ENCODE assay signal across 1 cellular context in the genomic region with DNA sequence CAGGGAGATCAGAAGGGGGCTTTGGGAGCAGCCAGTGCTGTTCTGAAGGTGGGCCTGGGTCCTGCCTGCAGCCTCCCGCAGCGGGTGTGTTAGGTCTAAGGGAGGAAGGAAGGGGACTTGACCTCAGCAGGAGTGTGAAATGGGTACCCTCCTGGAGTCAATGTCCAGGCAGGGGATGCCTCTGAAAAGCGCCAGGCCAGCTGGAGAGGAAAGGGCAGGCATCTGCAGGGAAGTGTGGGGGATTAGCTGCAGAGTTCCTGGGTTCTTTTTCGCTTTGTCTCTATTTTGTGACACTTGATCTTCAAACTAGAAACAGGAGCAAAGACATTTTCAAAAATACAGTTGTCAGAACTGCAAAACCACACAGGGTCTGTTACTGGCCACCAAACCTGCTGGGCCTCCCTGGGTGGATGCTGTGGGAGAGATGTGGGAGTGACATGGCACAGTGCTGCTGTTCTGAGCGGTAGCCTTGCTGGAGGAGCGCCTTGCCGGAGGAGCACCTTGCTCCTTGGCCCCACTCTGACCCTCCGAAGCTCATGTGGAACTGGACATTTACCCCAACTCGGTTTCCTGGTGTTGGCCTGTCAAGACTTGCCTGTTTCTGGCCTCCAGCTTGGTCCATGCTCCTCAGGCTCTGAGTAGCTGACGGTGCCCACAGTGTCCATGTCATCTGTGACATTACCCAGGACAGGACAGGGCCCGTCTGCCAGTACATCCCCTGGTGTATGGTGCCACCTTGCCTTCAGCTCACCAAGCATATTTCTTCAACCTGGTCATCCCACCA.
TF ChIP-seq lines count a peak whose summit lies in the region.

No MANE protein-coding gene starts in this region.

TF ChIP-seq in IMR-90, 13 proteins besides CTCF, POLR2A, EP300 and RAD21:
- TF ChIP-seq MAFK (IDR thresholded peaks at IDR 0.05; ENCODE audit: low read depth, low read length) (no peak), CEBPB (IDR thresholded peaks at IDR 0.05; ENCODE audit: low read depth, low read length) (no peak), USF2 (IDR thresholded peaks at IDR 0.05; ENCODE audit: low read depth, low read length) (no peak), CHD1 (IDR thresholded peaks at IDR 0.05; ENCODE audit: low read depth, low read length) (no peak)
- TF ChIP-seq, protein P1, sequence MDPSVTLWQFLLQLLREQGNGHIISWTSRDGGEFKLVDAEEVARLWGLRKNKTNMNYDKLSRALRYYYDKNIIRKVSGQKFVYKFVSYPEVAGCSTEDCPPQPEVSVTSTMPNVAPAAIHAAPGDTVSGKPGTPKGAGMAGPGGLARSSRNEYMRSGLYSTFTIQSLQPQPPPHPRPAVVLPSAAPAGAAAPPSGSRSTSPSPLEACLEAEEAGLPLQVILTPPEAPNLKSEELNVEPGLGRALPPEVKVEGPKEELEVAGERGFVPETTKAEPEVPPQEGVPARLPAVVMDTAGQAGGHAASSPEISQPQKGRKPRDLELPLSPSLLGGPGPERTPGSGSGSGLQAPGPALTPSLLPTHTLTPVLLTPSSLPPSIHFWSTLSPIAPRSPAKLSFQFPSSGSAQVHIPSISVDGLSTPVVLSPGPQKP (IDR thresholded peaks at IDR 0.05; ENCODE audit: borderline replicate concordance, low read depth, low read length) = no peak
